26 cellular contexts compared by ENCODE assay signal in genomic region chr18:64717026-64717425, GRCh38.
A peak's percentile ranks its signal among the peaks of the same experiment; 100 is the strongest.
DNase-seq lines count a peak whose midpoint lies in the region; ATAC-seq, FAIRE-seq and TF ChIP-seq lines count a peak whose summit lies in the region.
"Had no signal": no experiment of that assay in that cellular context is flagged by ENCODE, and none has a peak within 500 bp of the region (broad histone marks: within the 10 kb centered on the region; RNA-seq: fewer than 3 reads in every experiment).

No MANE protein-coding gene starts in this region.

- no peaks in the 10 kb centered on the region for H3K27me3 Mint-ChIP-seq in Calu3 (ENCODE audit: unreplicated experiment)
- H3K27me3 Mint-ChIP-seq in naive thymus-derived CD4-positive, alpha-beta T cell = no peaks in the 10 kb centered on the region
- H3K27me3 Mint-ChIP-seq: CD4-positive, CD25-positive, alpha-beta regulatory T cell; IgD-negative memory B cell had no signal

- no peak for FAIRE-seq in GM12891 (lab: Jason Lieb, UNC)
- FAIRE-seq: H54 had no signal

- no peaks in the 10 kb centered on the region for H3K27me3 ChIP-seq in naive thymus-derived CD4-positive, alpha-beta T cell (ENCODE audit: control insufficient read depth in 2 of 2, insufficient read depth in 2 of 2, low read length in 2 of 2)
- H3K27me3 ChIP-seq: BLaER1, Peyer's patch had no signal

- peak; percentile 34 for DNase-seq in Calu3
- DNase-seq in HT1080 (ENCODE audit: low read depth) = peak; percentile 46
- peak; percentile 1 for DNase-seq in astrocyte of the hippocampus (ENCODE audit: low read depth, low spot score)
- DNase-seq in islet precursor cell = peak; percentile 72
- no peak for DNase-seq in GM12891 (ENCODE audit: insufficient read length, low spot score)
- DNase-seq in midbrain (lab: John Stamatoyannopoulos, UW) = no peak
- DNase-seq in naive thymus-derived CD4-positive, alpha-beta T cell = no peak
- DNase-seq: CD4-positive, CD25-positive, alpha-beta regulatory T cell; DMS79 treated with DMSO at 0.1 percent for 48 hours; NCI-H1048; NCI-H1417; NCI-H1694; NCI-H2029 treated with DMSO at 0.1 percent for 48 hours; NCI-H446 treated with DMSO at 0.1 percent for 48 hours; NCI-H526; NCI-H82; NK-92 treated with Interleukin-12 subunit alpha and Interleukin-12 subunit beta, amount 100 ng/mL, for 24 hours; Peyer's patch; SIG-M5; SW 1271 had no signal

- H3K9me3 Mint-ChIP-seq in Calu3 (ENCODE audit: low read depth, unreplicated experiment) = no peaks in the 10 kb centered on the region
- H3K9me3 Mint-ChIP-seq in naive thymus-derived CD4-positive, alpha-beta T cell = peaks cover 0 to 5% (median 0%) of the 10 kb centered on the region in 11 donors

- no TSS peak for BruUV-seq in Calu3 (replicated peaks; lab: Mats Ljungman, UMichigan)

- intact Hi-C loops in Calu3 (cut with micrococcal nuclease; ENCODE audit: unreplicated experiment) = no loop called here
- intact Hi-C loops in naive thymus-derived CD4-positive, alpha-beta T cell (cut with micrococcal nuclease) = no loop called here

- CTCF ChIA-PET in Calu3 (lab: Charles Lee) = interaction anchor here (0.6 kb wide), 1 partner anchor 306 kb away, joined by 3 read pairs; no protein-coding TSS in a partner anchor
- CTCF ChIA-PET in naive thymus-derived CD4-positive, alpha-beta T cell (lab: Charles Lee) = no interaction called here

- no peaks in the 10 kb centered on the region for H3K9me3 ChIP-seq in naive thymus-derived CD4-positive, alpha-beta T cell (ENCODE audit: control insufficient read depth in 2 of 3, low read length in 3 of 3)
- H3K9me3 ChIP-seq: Peyer's patch had no signal

- H3K27ac ChIP-seq in naive thymus-derived CD4-positive, alpha-beta T cell (ENCODE audit: low read depth, low read length) = no peak overlapping the region
- H3K27ac ChIP-seq: BLaER1, KMS-11, Peyer's patch, SK-N-MC had no signal

- H3K27ac Mint-ChIP-seq in Calu3 (ENCODE audit: unreplicated experiment) = no peak overlapping the region
- H3K27ac Mint-ChIP-seq in naive thymus-derived CD4-positive, alpha-beta T cell = no peak overlapping the region
- H3K27ac Mint-ChIP-seq: CD4-positive, CD25-positive, alpha-beta regulatory T cell; IgD-negative memory B cell had no signal

- H3K4me3 ChIP-seq in naive thymus-derived CD4-positive, alpha-beta T cell (ENCODE audit: low read length) = no peak overlapping the region
- H3K4me3 ChIP-seq: BLaER1, Peyer's patch, SK-N-MC had no signal

- no peaks in the 10 kb centered on the region for H3K36me3 Mint-ChIP-seq in Calu3 (ENCODE audit: insufficient read depth, unreplicated experiment)
- H3K36me3 Mint-ChIP-seq in naive thymus-derived CD4-positive, alpha-beta T cell = no peaks in the 10 kb centered on the region
- H3K36me3 Mint-ChIP-seq: CD4-positive, CD25-positive, alpha-beta regulatory T cell; IgD-negative memory B cell had no signal

- no peak overlapping the region for H3K4me3 Mint-ChIP-seq in Calu3 (ENCODE audit: low read depth, unreplicated experiment)
- no peak overlapping the region for H3K4me3 Mint-ChIP-seq in naive thymus-derived CD4-positive, alpha-beta T cell
- H3K4me3 Mint-ChIP-seq: CD4-positive, CD25-positive, alpha-beta regulatory T cell; IgD-negative memory B cell had no signal

- no peaks in the 10 kb centered on the region for H3K4me1 ChIP-seq in naive thymus-derived CD4-positive, alpha-beta T cell (ENCODE audit: control insufficient read depth in 2 of 2, insufficient read depth in 2 of 2, low read length in 2 of 2)
- H3K4me1 ChIP-seq: Peyer's patch had no signal

- no peak for TF ChIP-seq CTCF in Calu3 (IDR thresholded peaks at IDR 0.05; ENCODE audit: unreplicated experiment)

- no peak for ATAC-seq in naive thymus-derived CD4-positive, alpha-beta T cell
- ATAC-seq in HG03175 (IDR thresholded peaks at IDR 0.05; ENCODE audit: unreplicated experiment) = no peak

- H3K4me1 Mint-ChIP-seq in Calu3 (ENCODE audit: low read depth, unreplicated experiment) = peaks cover 20% of the 10 kb centered on the region
- H3K4me1 Mint-ChIP-seq in naive thymus-derived CD4-positive, alpha-beta T cell = no peaks in the 10 kb centered on the region
- H3K4me1 Mint-ChIP-seq: CD4-positive, CD25-positive, alpha-beta regulatory T cell had no signal

- TF ChIP-seq POLR2A in GM12891 (IDR thresholded peaks at IDR 0.05; ENCODE audit: low read depth, low read length) = no peak

- POLR2A ChIA-PET in naive thymus-derived CD4-positive, alpha-beta T cell (lab: Charles Lee) = no interaction called here

- no peaks in the 10 kb centered on the region for H3K36me3 ChIP-seq in naive thymus-derived CD4-positive, alpha-beta T cell (ENCODE audit: control insufficient read depth in 2 of 3, insufficient read depth in 3 of 3, low read length in 3 of 3)
- H3K36me3 ChIP-seq: BLaER1, Peyer's patch had no signal

TF ChIP-seq in GM12891, 5 proteins besides CTCF, POLR2A, EP300 and RAD21:
- no peak for TF ChIP-seq TAF1 (IDR thresholded peaks at IDR 0.05; ENCODE audit: low read depth, low read length)
- no peak for TF ChIP-seq POLR2AphosphoS5 (IDR thresholded peaks at IDR 0.05; ENCODE audit: low read depth, low read length)
- no peak for TF ChIP-seq PAX5 (IDR thresholded peaks at IDR 0.05; ENCODE audit: insufficient read depth, low read length, severe bottlenecking)
- no peak for TF ChIP-seq SPI1 (IDR thresholded peaks at IDR 0.05; ENCODE audit: low read depth, low read length)
- no peak for TF ChIP-seq POU2F2 (IDR thresholded peaks at IDR 0.05; ENCODE audit: low read depth, low read length)

Comparison
In these comparisons a context has a peak if more than half of its experiments do, and no peak if none do; other contexts are left out.
1. DNase-seq: peak in Calu3 (single experiment), HT1080 (single experiment), astrocyte of the hippocampus (single experiment) and islet precursor cell (single experiment); none in GM12891 (single experiment), midbrain (single experiment) and naive thymus-derived CD4-positive, alpha-beta T cell (0 of 9).